In genomic region chr2:55175254-55176093, GRCh38 we compare ENCODE assay signal across 10 cellular contexts. TPM values are rescaled to one million over a fixed set of nuclear protein-coding genes. Genes with fewer than 3 reads are reported as not detected.
DNase-seq lines count a peak whose midpoint lies in the region; ATAC-seq and TF ChIP-seq lines count a peak whose summit lies in the region.
"Had no signal": no experiment of that assay in that cellular context is flagged by ENCODE, and none has a peak within 500 bp of the region (broad histone marks: within the 10 kb centered on the region; RNA-seq: fewer than 3 reads in every experiment).

No MANE protein-coding gene starts in this region.

- no peak overlapping the region for H3K4me3 ChIP-seq in neural progenitor cell
- H3K4me3 ChIP-seq: SJCRH30, skin epidermis had no signal

- DNase-seq in COLO829 (ENCODE audit: low spot score): peak; percentile 75
- peak; percentile 62 for DNase-seq in LHCN-M2 (ENCODE audit: low read depth)
- peak; percentile 80 for DNase-seq in SK-MEL-5 (ENCODE audit: low read depth, low spot score)
- DNase-seq in neural progenitor cell (ENCODE audit: low spot score): peak; percentile 45
- no peak for DNase-seq in nucleus accumbens (lab: John Stamatoyannopoulos, UW)

- H3K9me3 ChIP-seq in neural progenitor cell (ENCODE audit: low read depth): no peaks in the 10 kb centered on the region
- H3K9me3 ChIP-seq: SJCRH30 had no signal

- H3K4me1 ChIP-seq in neural progenitor cell: peaks cover 6% of the 10 kb centered on the region
- H3K4me1 ChIP-seq: SJCRH30 had no signal

- peaks cover 3% of the 10 kb centered on the region for H3F3A ChIP-seq in neural progenitor cell (ENCODE audit: low read depth)

- H3K27me3 ChIP-seq in neural progenitor cell: no peaks in the 10 kb centered on the region
- H3K27me3 ChIP-seq: SJCRH30 had no signal

- peaks cover 2% of the 10 kb centered on the region for H3K36me3 Mint-ChIP-seq in neural progenitor cell

- no peaks in the 10 kb centered on the region for H3K27me3 Mint-ChIP-seq in neural progenitor cell (ENCODE audit: insufficient read depth, low read depth)

- H3K27ac ChIP-seq in neural progenitor cell: no peak overlapping the region
- H3K27ac ChIP-seq: SJCRH30, skin epidermis had no signal

- ATAC-seq in GM18907 (IDR thresholded peaks at IDR 0.05; ENCODE audit: unreplicated experiment): peak; percentile 71
- ATAC-seq in esophagus mucosa: peak; percentile 81
- ATAC-seq in HG03045 (IDR thresholded peaks at IDR 0.05; ENCODE audit: unreplicated experiment): no peak

- no peaks in the 10 kb centered on the region for H3K36me3 ChIP-seq in neural progenitor cell
- H3K36me3 ChIP-seq: SJCRH30 had no signal

- no peak overlapping the region for H3K27ac Mint-ChIP-seq in neural progenitor cell

- H3K4me3 Mint-ChIP-seq in neural progenitor cell: no peak overlapping the region

- no peak overlapping the region for H2AFZ ChIP-seq in neural progenitor cell (replicated peaks)

- H3K9me3 Mint-ChIP-seq in neural progenitor cell: no peaks in the 10 kb centered on the region

- H3K4me2 ChIP-seq in neural progenitor cell: no peak overlapping the region

- in situ Hi-C loops in SK-MEL-5 (cut with HindIII; ENCODE audit: low pct_unique_long_range_greater_than_20kb, low sequenced_read_pairs): loop anchor here (25.0 kb wide), 2 partner anchors 138 to 463 kb away; partner anchors contain the start of gene EML6

- no peaks in the 10 kb centered on the region for H3K4me1 Mint-ChIP-seq in neural progenitor cell

- peak; percentile 63 for TF ChIP-seq CTCF in neural progenitor cell (IDR thresholded peaks at IDR 0.05)

- no peaks in the 10 kb centered on the region for H3K79me2 ChIP-seq in neural progenitor cell (ENCODE audit: low read depth)

- H3K9ac ChIP-seq in neural progenitor cell: no peak overlapping the region

- no peaks in the 10 kb centered on the region for H4K20me1 ChIP-seq in neural progenitor cell (ENCODE audit: low read depth)

RNA-seq across cellular contexts. Expression of gene CLHC1, which starts 56.6 kb away (rescaled TPM):
- total RNA-seq in LHCN-M2 (2014; rRNA removed) (2.4 and 3.0 TPM in 2 replicates), esophagus mucosa (5.3 TPM), neural progenitor cell (ENCODE audit: low replicate concordance) (23.2 and 24.6 TPM in 2 replicates)
- 1.8 TPM for polyA plus RNA-seq in LHCN-M2 (2012)
- total RNA-seq in SK-MEL-5 (2014; rRNA removed; shearing (Covaris generic)): 7.1 and 7.9 TPM in 2 replicates
- 3.7 and 4.0 TPM in 2 replicates for polyA plus RNA-seq in SK-MEL-5 (2015; cell fraction: cytosol; rRNA removed)
- 81.5 and 82.1 TPM in 2 replicates for polyA plus RNA-seq in SK-MEL-5 (2015; cell fraction: nucleus; rRNA removed)

RNA-seq across cellular contexts. Expression of gene RPS27A, which starts 57.0 kb away (rescaled TPM):
- total RNA-seq in LHCN-M2 (2014; rRNA removed) (812 and 1,153 TPM in 2 replicates), esophagus mucosa (846 TPM), neural progenitor cell (ENCODE audit: low replicate concordance) (2,670 and 2,741 TPM in 2 replicates)
- 1,767 TPM for polyA plus RNA-seq in LHCN-M2 (2012)
- total RNA-seq in SK-MEL-5 (2014; rRNA removed; shearing (Covaris generic)): 2,624 and 2,849 TPM in 2 replicates
- polyA plus RNA-seq in SK-MEL-5 (2015; cell fraction: cytosol; rRNA removed): 2,051 and 2,174 TPM in 2 replicates
- polyA plus RNA-seq in SK-MEL-5 (2015; cell fraction: nucleus; rRNA removed): 724 and 812 TPM in 2 replicates

Comparison
In these comparisons a context has a peak if more than half of its experiments do, and no peak if none do; other contexts are left out.
1. DNase-seq: peak in COLO829 (single experiment), LHCN-M2 (single experiment), SK-MEL-5 (single experiment) and neural progenitor cell (single experiment); none in nucleus accumbens (0 of 56).